Comparison of ENCODE assay signal across 16 cellular contexts in genomic region chr15:79066391-79067090, GRCh38. TPM values are rescaled to one million over a fixed set of nuclear protein-coding genes. Genes with fewer than 3 reads are reported as not detected.
DNase-seq lines count a peak whose midpoint lies in the region; TF ChIP-seq lines count a peak whose summit lies in the region.
"Had no signal": no experiment of that assay in that cellular context is flagged by ENCODE, and none has a peak within 500 bp of the region (broad histone marks: within the 10 kb centered on the region; RNA-seq: fewer than 3 reads in every experiment).

No MANE protein-coding gene starts in this region.

- H3K4me3 ChIP-seq in dorsolateral prefrontal cortex, result no peak overlapping the region

- no peak for TF ChIP-seq CTCF in dorsolateral prefrontal cortex (IDR thresholded peaks at IDR 0.05 in 54 of 56, conservative IDR thresholded peaks at IDR 0.05 in 2 of 56; ENCODE audit: low read depth in 1 of 56, partially characterized antibody in 56 of 56)

- H3K27ac ChIP-seq in dorsolateral prefrontal cortex (peak overlapping the region in 35 of 59 donors; percentile 0 to 93 (median 79)), substantia nigra (ENCODE audit: low read depth, low read length, poor library complexity, severe bottlenecking) (peak overlapping the region; percentile 54)
- H3K27ac ChIP-seq: 22Rv1, C4-2B had no signal

- no peaks in the 10 kb centered on the region for H3K27me3 ChIP-seq in dorsolateral prefrontal cortex

- DNase-seq in DMS 273 (lab: John Stamatoyannopoulos, UW; ENCODE audit: unreplicated experiment), result peak; percentile 3
- no peak for DNase-seq in DMS 273 treated with DMSO at 0.1 percent for 48 hours (lab: John Stamatoyannopoulos, UW)
- no peak for DNase-seq in dorsolateral prefrontal cortex
- peak; percentile 32 for DNase-seq in posterior vena cava (ENCODE audit: low spot score)
- no peak for DNase-seq in substantia nigra (lab: John Stamatoyannopoulos, UW)
- no peak for DNase-seq in activated gamma-delta T cell treated with Interleukin-2 at 50 U/mL for 16 hours
- no peak for DNase-seq in mucosa of gallbladder (ENCODE audit: low spot score)
- no peak for DNase-seq in activated naive CD4-positive, alpha-beta T cell treated with Interleukin-2 at 50 U/mL for 16 hours
- DNase-seq: CD8-positive, alpha-beta memory T cell; DMS153; DND-41; NCI-H1092; NCI-H345; NCI-H510A treated with DMSO at 0.1 percent for 48 hours had no signal

- intact Hi-C loops in dorsolateral prefrontal cortex (cut with DNase I) (no loop called here), posterior vena cava (cut with DNase I) (no loop called here)

RNA-seq across cellular contexts. Expression of gene RASGRF1, which starts 24.0 kb away (rescaled TPM):
- total RNA-seq in dorsolateral prefrontal cortex (100 to 1,000 TPM in 29 of 120 experiments, 10 to 100 TPM in 91; 55.3 to 149 (median 86.9) TPM), posterior vena cava (under 1 TPM; 0.09 to 0.10 TPM), mucosa of gallbladder (0.32 TPM)
- total RNA-seq: CD8-positive, alpha-beta memory T cell had no signal

Comparison
In these comparisons a context has a peak if more than half of its experiments do, and no peak if none do; other contexts are left out.
1. DNase-seq: peak in DMS 273 (single experiment) and posterior vena cava (single experiment); none in DMS 273 treated with DMSO at 0.1 percent for 48 hours (single experiment), dorsolateral prefrontal cortex (0 of 10), substantia nigra (0 of 49), activated gamma-delta T cell treated with Interleukin-2 at 50 U/mL for 16 hours (single experiment), mucosa of gallbladder (single experiment) and activated naive CD4-positive, alpha-beta T cell treated with Interleukin-2 at 50 U/mL for 16 hours (single experiment).
2. RNA of gene RASGRF1, which starts 24.0 kb away (total RNA-seq): 55.3 to 149 TPM in dorsolateral prefrontal cortex; 0.32 TPM in mucosa of gallbladder (single experiment) and 0.09 to 0.10 TPM in posterior vena cava; every median in the first group is over 10 times any median in the second.